ENCODE assay signal across 1 cellular context in the genomic region with DNA sequence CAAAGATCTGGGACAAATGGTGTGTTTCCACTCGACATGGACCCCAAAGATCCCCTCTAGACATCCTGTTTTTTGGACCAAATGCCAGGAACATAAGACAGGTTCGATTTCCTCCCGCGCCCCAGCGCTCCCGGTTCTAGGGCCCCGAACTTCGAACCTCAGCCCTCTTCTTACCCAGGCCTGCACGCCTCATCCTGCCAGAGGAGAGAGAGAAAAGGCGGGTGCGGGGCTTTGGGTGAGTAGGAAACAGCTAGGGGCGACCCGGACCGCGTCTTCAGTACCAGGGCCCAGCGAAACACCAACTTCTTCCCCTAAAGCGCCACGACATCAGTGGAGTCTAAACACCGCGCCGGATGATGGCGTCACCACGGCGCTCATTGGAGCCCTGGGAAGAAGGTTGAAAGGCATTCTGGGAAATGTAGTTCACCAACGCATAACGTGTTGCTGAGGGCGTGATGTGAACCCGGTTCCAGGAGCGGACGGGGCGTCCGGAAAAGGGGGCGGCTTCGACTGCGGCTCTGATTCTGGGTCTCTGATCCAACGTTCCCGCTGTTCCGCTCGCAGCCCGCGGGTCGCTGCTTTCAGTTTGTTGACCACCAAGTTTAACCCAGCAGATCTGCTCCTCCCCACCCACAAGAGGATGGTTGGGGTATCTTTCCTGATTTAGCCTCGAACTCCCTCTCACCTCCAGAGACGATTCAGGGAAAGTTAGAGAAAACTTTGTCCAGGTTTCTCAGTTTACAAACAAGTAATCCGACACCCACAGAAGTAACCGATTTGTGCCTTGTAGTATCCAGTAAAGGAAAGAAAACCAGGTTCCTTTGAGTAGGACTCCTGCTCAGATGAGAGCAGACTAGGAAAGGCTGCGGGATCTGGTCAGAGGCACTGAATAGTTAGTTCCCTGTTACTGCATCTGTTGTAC.
TF ChIP-seq lines count a peak whose summit lies in the region.

A gene with protein sequence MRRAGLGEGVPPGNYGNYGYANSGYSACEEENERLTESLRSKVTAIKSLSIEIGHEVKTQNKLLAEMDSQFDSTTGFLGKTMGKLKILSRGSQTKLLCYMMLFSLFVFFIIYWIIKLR (minus strand): TSS at position 332 of the 922 bp plus-strand sequence. CDS start 139 bp downstream, at position 193.

TF ChIP-seq in HCT116, 20 proteins besides CTCF, POLR2A, EP300 and RAD21 (continued from another document):
- TF ChIP-seq, protein P1, sequence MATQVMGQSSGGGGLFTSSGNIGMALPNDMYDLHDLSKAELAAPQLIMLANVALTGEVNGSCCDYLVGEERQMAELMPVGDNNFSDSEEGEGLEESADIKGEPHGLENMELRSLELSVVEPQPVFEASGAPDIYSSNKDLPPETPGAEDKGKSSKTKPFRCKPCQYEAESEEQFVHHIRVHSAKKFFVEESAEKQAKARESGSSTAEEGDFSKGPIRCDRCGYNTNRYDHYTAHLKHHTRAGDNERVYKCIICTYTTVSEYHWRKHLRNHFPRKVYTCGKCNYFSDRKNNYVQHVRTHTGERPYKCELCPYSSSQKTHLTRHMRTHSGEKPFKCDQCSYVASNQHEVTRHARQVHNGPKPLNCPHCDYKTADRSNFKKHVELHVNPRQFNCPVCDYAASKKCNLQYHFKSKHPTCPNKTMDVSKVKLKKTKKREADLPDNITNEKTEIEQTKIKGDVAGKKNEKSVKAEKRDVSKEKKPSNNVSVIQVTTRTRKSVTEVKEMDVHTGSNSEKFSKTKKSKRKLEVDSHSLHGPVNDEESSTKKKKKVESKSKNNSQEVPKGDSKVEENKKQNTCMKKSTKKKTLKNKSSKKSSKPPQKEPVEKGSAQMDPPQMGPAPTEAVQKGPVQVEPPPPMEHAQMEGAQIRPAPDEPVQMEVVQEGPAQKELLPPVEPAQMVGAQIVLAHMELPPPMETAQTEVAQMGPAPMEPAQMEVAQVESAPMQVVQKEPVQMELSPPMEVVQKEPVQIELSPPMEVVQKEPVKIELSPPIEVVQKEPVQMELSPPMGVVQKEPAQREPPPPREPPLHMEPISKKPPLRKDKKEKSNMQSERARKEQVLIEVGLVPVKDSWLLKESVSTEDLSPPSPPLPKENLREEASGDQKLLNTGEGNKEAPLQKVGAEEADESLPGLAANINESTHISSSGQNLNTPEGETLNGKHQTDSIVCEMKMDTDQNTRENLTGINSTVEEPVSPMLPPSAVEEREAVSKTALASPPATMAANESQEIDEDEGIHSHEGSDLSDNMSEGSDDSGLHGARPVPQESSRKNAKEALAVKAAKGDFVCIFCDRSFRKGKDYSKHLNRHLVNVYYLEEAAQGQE (IDR thresholded peaks at IDR 0.05; ENCODE audit: low read depth) = no peak
